ENCODE assay signal across 19 cellular contexts in the genomic region with DNA sequence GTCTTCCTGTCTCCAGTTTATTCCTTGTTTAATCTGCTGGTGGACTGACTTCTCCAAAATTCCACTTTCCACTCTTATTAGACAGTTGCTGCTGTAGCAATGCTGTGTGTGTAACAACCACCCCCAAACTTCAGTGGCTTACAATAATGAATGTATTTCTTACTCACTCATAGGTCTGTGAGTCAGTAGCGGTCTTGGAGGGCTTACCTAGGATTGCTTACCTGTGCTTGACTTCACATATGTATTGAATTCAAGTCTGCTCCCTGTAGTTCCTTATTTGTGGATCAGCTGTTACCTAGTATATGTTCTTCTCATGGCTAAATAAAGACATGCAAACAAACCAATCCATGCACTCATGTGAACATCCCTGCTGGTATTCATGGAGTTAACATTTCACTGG.
"Had no signal": no experiment of that assay in that cellular context is flagged by ENCODE, and none has a peak within 500 bp of the region (broad histone marks: within the 10 kb centered on the region; RNA-seq: fewer than 3 reads in every experiment).

No MANE protein-coding gene starts in this region.

- H3K4me2 ChIP-seq: SK-N-SH had no signal

- H3K9me3 ChIP-seq: SK-N-SH had no signal

- ATAC-seq: HepG2, Panc1 had no signal

- DNase-seq: KG1, MM.1S, NCI-H1092 treated with DMSO at 0.1 percent for 48 hours, NCI-H1436, NCI-H187, NCI-H2029, NCI-H2081 treated with DMSO at 0.1 percent for 48 hours, NCI-H2171, NCI-H226, NCI-H446, NCI-H510A, NCI-H524 treated with DMSO at 0.1 percent for 48 hours, NCI-H69, NCI-H774, SHP77, SK-N-SH had no signal

- H3K9ac ChIP-seq: SK-N-SH had no signal

- H3K27ac ChIP-seq: RWPE1 had no signal
